Comparison of ENCODE assay signal across 8 cellular contexts in the genomic region with DNA sequence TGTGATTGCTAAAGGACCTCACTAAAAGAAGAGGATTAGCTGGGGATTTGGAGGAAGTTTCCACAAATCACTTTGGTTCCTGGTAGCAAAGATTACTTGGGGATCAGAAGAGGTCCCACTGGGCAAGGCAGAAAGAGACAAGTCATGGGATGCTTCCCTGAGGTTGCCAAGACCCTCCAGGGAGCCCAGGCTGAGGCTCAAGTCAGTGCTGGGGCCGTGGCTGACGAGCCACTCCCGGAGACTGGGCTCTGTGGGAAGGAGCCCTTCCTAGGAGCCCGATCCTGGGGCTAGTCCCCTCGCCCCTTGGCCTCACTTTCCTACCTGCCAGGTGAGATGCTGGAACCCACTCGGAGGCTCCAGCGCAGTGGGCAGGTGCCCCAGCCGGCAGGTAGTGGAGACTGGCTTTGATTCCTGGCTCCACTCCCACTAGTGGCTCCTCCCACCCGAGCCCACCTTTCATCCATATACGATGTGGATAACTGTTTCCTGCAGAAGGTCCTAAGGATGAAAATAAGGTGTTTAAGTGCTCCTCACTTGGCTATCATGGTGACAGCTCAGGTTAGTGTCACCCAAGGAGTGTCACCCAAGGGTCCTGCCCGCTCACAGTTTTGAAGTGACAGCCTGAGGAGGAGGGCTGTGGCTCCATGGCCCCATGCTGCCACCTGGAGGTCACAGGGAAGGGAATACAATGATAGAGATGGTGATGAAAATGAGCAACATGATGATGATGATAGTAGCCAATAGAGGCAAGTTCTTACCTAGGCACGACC.
A peak's percentile ranks its signal among the peaks of the same experiment; 100 is the strongest.
DNase-seq lines count a peak whose midpoint lies in the region; ATAC-seq, FAIRE-seq and TF ChIP-seq lines count a peak whose summit lies in the region.

No MANE protein-coding gene starts in this region.

- no peaks in the 10 kb centered on the region for H3K36me3 ChIP-seq in thoracic aorta

- FAIRE-seq in RCC 7860 (lab: Jason Lieb, UNC) = no peak

- peaks cover 9% of the 10 kb centered on the region in 2 donors for H3K9me3 Mint-ChIP-seq in activated T-cell treated with anti-CD3 and anti-CD28 coated beads, Interleukin-2, amount 50 U/mL, for 72 hours

- no peak overlapping the region for H3K27ac Mint-ChIP-seq in activated T-cell treated with anti-CD3 and anti-CD28 coated beads, Interleukin-2, amount 50 U/mL, for 72 hours

- no peak overlapping the region for H3K4me3 ChIP-seq in thoracic aorta

- peaks cover 12 to 13% of the 10 kb centered on the region in 2 donors for H3K36me3 Mint-ChIP-seq in activated T-cell treated with anti-CD3 and anti-CD28 coated beads, Interleukin-2, amount 50 U/mL, for 72 hours (ENCODE audit: insufficient read depth in 2 of 2)

- H3K27me3 ChIP-seq in thoracic aorta (replicated peaks; ENCODE audit: insufficient read depth) = no peaks in the 10 kb centered on the region

- H3K27ac ChIP-seq in thoracic aorta = no peak overlapping the region

- peaks cover 7% of the 10 kb centered on the region for H3K9me3 ChIP-seq in thoracic aorta

- H3K4me1 ChIP-seq in thoracic aorta (ENCODE audit: control insufficient read depth in 1 of 2, low read depth in 2 of 2) = peaks cover 0 to 43% of the 10 kb centered on the region in 2 donors

- DNase-seq in GDM1 (lab: John Stamatoyannopoulos, UW) (peak; percentile 43), KG1 (lab: John Stamatoyannopoulos, UW) (peak; percentile 32), RCC 7860 (ENCODE audit: low spot score) (peak; percentile 42), fibroblast of the conjunctiva (ENCODE audit: low read depth) (peak; percentile 31), omental fat pad (ENCODE audit: low spot score) (peak; percentile 38), thoracic aorta (ENCODE audit: low spot score) (no peak)
- peak; percentile 81 to 82 for DNase-seq in activated T-cell treated with anti-CD3 and anti-CD28 coated beads, Interleukin-2, amount 50 U/mL, for 72 hours

- no peaks in the 10 kb centered on the region for H3K4me1 Mint-ChIP-seq in activated T-cell treated with anti-CD3 and anti-CD28 coated beads, Interleukin-2, amount 50 U/mL, for 72 hours (ENCODE audit: low read depth)

- no peak for TF ChIP-seq CTCF in omental fat pad (IDR thresholded peaks at IDR 0.05)
- TF ChIP-seq CTCF in thoracic aorta (IDR thresholded peaks at IDR 0.05) = peak; percentile 80

- no peaks in the 10 kb centered on the region for H3K27me3 Mint-ChIP-seq in activated T-cell treated with anti-CD3 and anti-CD28 coated beads, Interleukin-2, amount 50 U/mL, for 72 hours (ENCODE audit: low read depth)

- peak; percentile 83 to 86 for ATAC-seq in activated T-cell treated with anti-CD3 and anti-CD28 coated beads, Interleukin-2, amount 50 U/mL, for 72 hours (replicated peaks in 1 of 2)
- no peak for ATAC-seq in omental fat pad (ENCODE audit: low FRiP score)
- peak; percentile 35 for ATAC-seq in thoracic aorta (ENCODE audit: insufficient number of reproducible peaks, low FRiP score, low read depth)
- no peak for ATAC-seq in GM18505 (IDR thresholded peaks at IDR 0.05; ENCODE audit: unreplicated experiment)

- no peak overlapping the region for H3K4me3 Mint-ChIP-seq in activated T-cell treated with anti-CD3 and anti-CD28 coated beads, Interleukin-2, amount 50 U/mL, for 72 hours

- TF ChIP-seq POLR2A in GM18505 (IDR thresholded peaks at IDR 0.05; ENCODE audit: borderline replicate concordance, extremely low read depth, insufficient read depth, insufficient read length) = no peak

Comparison
In these comparisons a context has a peak if more than half of its experiments do, and no peak if none do; other contexts are left out.
1. ATAC-seq: peak in activated T-cell treated with anti-CD3 and anti-CD28 coated beads, Interleukin-2, amount 50 U/mL, for 72 hours (2 of 2) and thoracic aorta (single experiment); none in omental fat pad (single experiment) and GM18505 (single experiment).